Comparison of ENCODE assay signal across 8 cellular contexts in genomic region chr5:142783601-142784291, GRCh38. TPM values are rescaled to one million over a fixed set of nuclear protein-coding genes. Genes with fewer than 3 reads are reported as not detected.
DNase-seq lines count a peak whose midpoint lies in the region; ATAC-seq lines count a peak whose summit lies in the region.

No MANE protein-coding gene starts in this region.

- H3K4me1 ChIP-seq in muscle layer of colon (ENCODE audit: insufficient read depth, low read length), result peaks cover 47% of the 10 kb centered on the region

- H3K27ac ChIP-seq in muscle layer of colon (ENCODE audit: low read depth, low read length) (peak overlapping the region; percentile 50), temporal lobe (ENCODE audit: low read depth, low read length) (peak overlapping the region; percentile 63)

- no peaks in the 10 kb centered on the region for H3K36me3 ChIP-seq in muscle layer of colon (ENCODE audit: insufficient read depth, low read length)

- H3K9ac ChIP-seq in muscle layer of colon (ENCODE audit: low read length), result no peak overlapping the region

- H3K9me3 Mint-ChIP-seq in central memory CD8-positive, alpha-beta T cell, result no peaks in the 10 kb centered on the region

- peak overlapping the region; percentile 63 for H3K4me3 Mint-ChIP-seq in central memory CD8-positive, alpha-beta T cell

- ATAC-seq in GM19468 (IDR thresholded peaks at IDR 0.05; ENCODE audit: extremely low read depth, unreplicated experiment), result peak; percentile 69
- peak; percentile 79 for ATAC-seq in central memory CD8-positive, alpha-beta T cell (replicated peaks; ENCODE audit: extremely low read depth, poor library complexity, severe bottlenecking)

- peaks cover 18% of the 10 kb centered on the region for H3K36me3 Mint-ChIP-seq in central memory CD8-positive, alpha-beta T cell (ENCODE audit: insufficient read depth)

- no peaks in the 10 kb centered on the region for H3K27me3 ChIP-seq in muscle layer of colon (ENCODE audit: control insufficient read depth in 1 of 2, insufficient read depth in 2 of 2, low read length in 2 of 2)

- H3K27ac Mint-ChIP-seq in central memory CD8-positive, alpha-beta T cell (ENCODE audit: low read depth), result peak overlapping the region; percentile 90

- no peak overlapping the region for H3K4me3 ChIP-seq in muscle layer of colon (ENCODE audit: low read depth in 1 of 2, low read length in 2 of 2)

- peak; percentile 10 for DNase-seq in AG08396 (ENCODE audit: low spot score)
- peak; percentile 26 for DNase-seq in M059J (ENCODE audit: low read depth)
- peak in 1 of 2 donors; percentile 65 for DNase-seq in central memory CD8-positive, alpha-beta T cell (ENCODE audit: low spot score in 2 of 2)
- DNase-seq in DMS153 (lab: John Stamatoyannopoulos, UW), result no peak
- DNase-seq in NCI-H1417 treated with DMSO at 0.1 percent for 48 hours (lab: John Stamatoyannopoulos, UW), result no peak

- H3K4me1 Mint-ChIP-seq in central memory CD8-positive, alpha-beta T cell, result peaks cover 98% of the 10 kb centered on the region

- H3K27me3 Mint-ChIP-seq in central memory CD8-positive, alpha-beta T cell, result no peaks in the 10 kb centered on the region

- no peaks in the 10 kb centered on the region for H3K9me3 ChIP-seq in muscle layer of colon (ENCODE audit: low read length)

RNA-seq across cellular contexts. Expression of gene ARHGAP26, which starts 13.6 kb away (rescaled TPM):
- 3.5 and 5.5 TPM in 2 replicates for total RNA-seq in M059J (2014; rRNA removed; shearing (Covaris generic))
- total RNA-seq in temporal lobe, result 5.4 TPM

Comparison
In these comparisons a context has a peak if more than half of its experiments do, and no peak if none do; other contexts are left out.
1. DNase-seq: peak in AG08396 (single experiment) and M059J (single experiment); none in DMS153 (single experiment) and NCI-H1417 treated with DMSO at 0.1 percent for 48 hours (single experiment).